19 cellular contexts compared by ENCODE assay signal in genomic region chr15:49810651-49811175, GRCh38.
A peak's percentile ranks its signal among the peaks of the same experiment; 100 is the strongest.
DNase-seq lines count a peak whose midpoint lies in the region; ATAC-seq and TF ChIP-seq lines count a peak whose summit lies in the region.
"Had no signal": no experiment of that assay in that cellular context is flagged by ENCODE, and none has a peak within 500 bp of the region (broad histone marks: within the 10 kb centered on the region; RNA-seq: fewer than 3 reads in every experiment).

No MANE protein-coding gene starts in this region.

- ATAC-seq in GM23338 (no peak), gastroesophageal sphincter (no peak)
- ATAC-seq: Panc1, T-cell had no signal

- H3K9me2 ChIP-seq in GM23338 (ENCODE audit: insufficient read depth), result no peaks in the 10 kb centered on the region

- TF ChIP-seq EP300 in gastroesophageal sphincter (IDR thresholded peaks at IDR 0.05), result no peak

- no peaks in the 10 kb centered on the region for H3F3A ChIP-seq in GM23338 (replicated peaks; ENCODE audit: low read depth)

- H3K27me3 ChIP-seq in GM23338 (ENCODE audit: insufficient read depth) (no peaks in the 10 kb centered on the region), gastroesophageal sphincter (no peaks in the 10 kb centered on the region), uterus (no peaks in the 10 kb centered on the region), A673 (replicated peaks; ENCODE audit: insufficient read depth, low read depth, low read length, poor library complexity) (no peaks in the 10 kb centered on the region)

- TF ChIP-seq POLR2A in gastroesophageal sphincter (IDR thresholded peaks at IDR 0.05) (no peak), uterus (IDR thresholded peaks at IDR 0.05) (no peak)

- POLR2A ChIA-PET in A673 (lab: Charles Lee; ENCODE audit: low non-redundant PET), result no interaction called here

- H3K9me3 Mint-ChIP-seq in GM23338, result no peaks in the 10 kb centered on the region; the same call in 2 of the 3 replicates
- H3K9me3 Mint-ChIP-seq: H9, HFFc6, T-cell had no signal

- intact Hi-C loops in uterus (cut with DNase I; ENCODE audit: low total_unique reads), result no loop called here
- intact Hi-C loops in A673 (cut with micrococcal nuclease; ENCODE audit: unreplicated experiment), result no loop called here

- no peaks in the 10 kb centered on the region for H3K27me3 Mint-ChIP-seq in GM23338 (ENCODE audit: insufficient read depth, low read depth, poor library complexity)

- H3K27ac ChIP-seq in GM23338 (ENCODE audit: low read depth) (no peak overlapping the region), gastroesophageal sphincter (peak overlapping the region in 3 of 4 donors; percentile 24 to 49 (median 48)), uterus (peak overlapping the region; percentile 74 to 80), A673 (ENCODE audit: low read depth, low read length, poor library complexity, severe bottlenecking) (no peak overlapping the region)
- H3K27ac ChIP-seq: KMS-11 had no signal

- no peaks in the 10 kb centered on the region for H3K79me2 ChIP-seq in GM23338 (replicated peaks; ENCODE audit: insufficient read depth)

- H3K36me3 ChIP-seq in GM23338 (ENCODE audit: insufficient read depth) (no peaks in the 10 kb centered on the region), gastroesophageal sphincter (no peaks in the 10 kb centered on the region), uterus (no peaks in the 10 kb centered on the region), A673 (ENCODE audit: insufficient read depth, low read length, poor library complexity, severe bottlenecking) (no peaks in the 10 kb centered on the region)

- DNase-seq in GM23338 (ENCODE audit: low spot score) (no peak), dedifferentiated amniotic fluid mesenchymal stem cell (ENCODE audit: extremely low spot score) (peak; percentile 23), uterus (no peak), A673 (ENCODE audit: low spot score) (no peak), DMS79 (lab: John Stamatoyannopoulos, UW) (no peak), GM13977 (ENCODE audit: low spot score) (no peak)
- DNase-seq: CD4-positive, CD25-positive, alpha-beta regulatory T cell; DMS79 treated with DMSO at 0.1 percent for 48 hours; H9; HFFc6; NCI-H1694; NCI-H2081; NCI-H2171; NCI-H345; NCI-H82; T-cell had no signal

- H3K4me1 ChIP-seq in GM23338 (ENCODE audit: insufficient read depth) (no peaks in the 10 kb centered on the region), gastroesophageal sphincter (peaks cover 0 to 23% (median 4%) of the 10 kb centered on the region in 3 donors), uterus (peaks cover under 1 to 15% of the 10 kb centered on the region in 2 donors), A673 (ENCODE audit: insufficient read depth, low read length, poor library complexity, severe bottlenecking) (no peaks in the 10 kb centered on the region)

- H3K4me3 ChIP-seq in GM23338, result no peak overlapping the region
- no peak overlapping the region for H3K4me3 ChIP-seq in gastroesophageal sphincter
- no peak overlapping the region for H3K4me3 ChIP-seq in uterus
- no peak overlapping the region for H3K4me3 ChIP-seq in A673 (ENCODE audit: low read depth, low read length, poor library complexity, severe bottlenecking)

- CTCF ChIA-PET in A673 (lab: Charles Lee), result no interaction called here

- TF ChIP-seq CTCF in GM23338 (conservative IDR thresholded peaks at IDR 0.05; ENCODE audit: low read depth in 2 of 2), result no peak
- TF ChIP-seq CTCF in gastroesophageal sphincter (IDR thresholded peaks at IDR 0.05), result no peak
- no peak for TF ChIP-seq CTCF in uterus (IDR thresholded peaks at IDR 0.05)
- no peak for TF ChIP-seq CTCF in A673 (conservative IDR thresholded peaks at IDR 0.05; ENCODE audit: low read depth, low read length)
- TF ChIP-seq CTCF in GM13977 (IDR thresholded peaks at IDR 0.05; ENCODE audit: extremely low read depth, insufficient read depth, missing control alignments), result no peak

- no peaks in the 10 kb centered on the region for H4K20me1 ChIP-seq in GM23338 (replicated peaks; ENCODE audit: insufficient read depth)

- H3K4me3 Mint-ChIP-seq in GM23338, result no peak overlapping the region
- H3K4me3 Mint-ChIP-seq: CD4-positive, CD25-positive, alpha-beta regulatory T cell; H9; HFFc6; T-cell had no signal

- BruUV-seq in A673 (replicated peaks; lab: Mats Ljungman, UMichigan), result no TSS peak

- H3K9me3 ChIP-seq in gastroesophageal sphincter (no peaks in the 10 kb centered on the region), uterus (no peaks in the 10 kb centered on the region), A673 (ENCODE audit: low read depth, low read length, poor library complexity, severe bottlenecking) (no peaks in the 10 kb centered on the region)

- no peak overlapping the region for H3K4me2 ChIP-seq in GM23338
- H3K4me2 ChIP-seq: KMS-11 had no signal

- no peak overlapping the region for H3K27ac Mint-ChIP-seq in GM23338
- H3K27ac Mint-ChIP-seq: CD4-positive, CD25-positive, alpha-beta regulatory T cell; H9; HFFc6; T-cell had no signal

- 0 out of 2 replicates have a peak overlapping the region, but pooled peaks have one; percentile 49 for H2AFZ ChIP-seq in GM23338

- no peaks in the 10 kb centered on the region for H3K36me3 Mint-ChIP-seq in GM23338 (ENCODE audit: low read depth)
- H3K36me3 Mint-ChIP-seq: CD4-positive, CD25-positive, alpha-beta regulatory T cell; T-cell had no signal

- no peaks in the 10 kb centered on the region for H3K4me1 Mint-ChIP-seq in GM23338
- H3K4me1 Mint-ChIP-seq: CD4-positive, CD25-positive, alpha-beta regulatory T cell; H9 had no signal

- in situ Hi-C loops in GM13977 (cut with MboI; ENCODE audit: low pct_unique_long_range_greater_than_20kb, low sequenced_read_pairs, unreplicated experiment), result no loop called here

TF ChIP-seq in GM23338, 12 proteins besides CTCF, POLR2A, EP300 and RAD21 (continues in another document):
- TF ChIP-seq ZNF331 (CRISPR knock-in tag; IDR thresholded peaks at IDR 0.05; ENCODE audit: low read depth) (no peak), JUNB (IDR thresholded peaks at IDR 0.05; ENCODE audit: unreplicated experiment) (no peak), POLR2AphosphoS5 (IDR thresholded peaks at IDR 0.05; ENCODE audit: low read depth) (no peak), CREB1 (CRISPR knock-in tag; IDR thresholded peaks at IDR 0.05; ENCODE audit: low read depth) (no peak)
- TF ChIP-seq, protein P1, sequence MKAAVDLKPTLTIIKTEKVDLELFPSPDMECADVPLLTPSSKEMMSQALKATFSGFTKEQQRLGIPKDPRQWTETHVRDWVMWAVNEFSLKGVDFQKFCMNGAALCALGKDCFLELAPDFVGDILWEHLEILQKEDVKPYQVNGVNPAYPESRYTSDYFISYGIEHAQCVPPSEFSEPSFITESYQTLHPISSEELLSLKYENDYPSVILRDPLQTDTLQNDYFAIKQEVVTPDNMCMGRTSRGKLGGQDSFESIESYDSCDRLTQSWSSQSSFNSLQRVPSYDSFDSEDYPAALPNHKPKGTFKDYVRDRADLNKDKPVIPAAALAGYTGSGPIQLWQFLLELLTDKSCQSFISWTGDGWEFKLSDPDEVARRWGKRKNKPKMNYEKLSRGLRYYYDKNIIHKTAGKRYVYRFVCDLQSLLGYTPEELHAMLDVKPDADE (IDR thresholded peaks at IDR 0.05), result no peak

Comparison
In these comparisons a context has a peak if more than half of its experiments do, and no peak if none do; other contexts are left out.
1. H3K27ac ChIP-seq: peak in gastroesophageal sphincter (3 of 4) and uterus (2 of 2); none in GM23338 (single experiment) and A673 (single experiment).